ENCODE assay signal across 21 cellular contexts in genomic region chr11:33272338-33273107, GRCh38. TPM values are rescaled to one million over a fixed set of nuclear protein-coding genes. Genes with fewer than 3 reads are reported as not detected.
DNase-seq lines count a peak whose midpoint lies in the region; ATAC-seq and TF ChIP-seq lines count a peak whose summit lies in the region.
"Had no signal": no experiment of that assay in that cellular context is flagged by ENCODE, and none has a peak within 500 bp of the region (broad histone marks: within the 10 kb centered on the region; RNA-seq: fewer than 3 reads in every experiment).

No MANE protein-coding gene starts in this region.

- intact Hi-C loops in left cardiac atrium (cut with DNase I), result no loop called here
- intact Hi-C loops in mucosa of descending colon (cut with DNase I, micrococcal nuclease), result no loop called here

- H3K79me2 ChIP-seq in trophoblast cell (ENCODE audit: control insufficient read depth, insufficient read depth, low read length, poor library complexity) (peaks cover 5% of the 10 kb centered on the region), Karpas-422 (ENCODE audit: low read length) (peaks cover 98% of the 10 kb centered on the region)

- no peak overlapping the region for H3K9ac ChIP-seq in endodermal cell (ENCODE audit: extremely low read depth, low read length, poor library complexity, severe bottlenecking)
- no peak overlapping the region for H3K9ac ChIP-seq in trophoblast cell (ENCODE audit: low read length)
- no peak overlapping the region for H3K9ac ChIP-seq in Karpas-422 (ENCODE audit: low read length)

- H3K4me3 ChIP-seq in cardiac muscle cell, result no peak overlapping the region
- H3K4me3 ChIP-seq in endodermal cell (ENCODE audit: low read length), result no peak overlapping the region
- no peak overlapping the region for H3K4me3 ChIP-seq in trophoblast cell (ENCODE audit: low read depth, low read length)
- no peak overlapping the region for H3K4me3 ChIP-seq in Karpas-422 (ENCODE audit: low read length)
- no peak overlapping the region for H3K4me3 ChIP-seq in mucosa of descending colon
- H3K4me3 ChIP-seq: SJCRH30 had no signal

- H3K36me3 Mint-ChIP-seq in T-helper 17 cell (ENCODE audit: low read depth) (peaks cover 3% of the 10 kb centered on the region), endodermal cell (ENCODE audit: low read depth) (no peaks in the 10 kb centered on the region)

- peak overlapping the region; percentile 79 for H3K4ac ChIP-seq in trophoblast cell (ENCODE audit: low read depth, low read length)

- H4K12ac ChIP-seq in trophoblast cell (ENCODE audit: low read depth, low read length), result no peak overlapping the region

- H3K4me1 Mint-ChIP-seq in T-helper 17 cell (peaks cover 24% of the 10 kb centered on the region), endodermal cell (peaks cover 3% of the 10 kb centered on the region)

- no peaks in the 10 kb centered on the region for H3K9me3 Mint-ChIP-seq in endodermal cell

- no peak for ATAC-seq in left cardiac atrium
- no peak for ATAC-seq in T-helper 17 cell
- ATAC-seq in mucosa of descending colon, result no peak

- no peak overlapping the region for H2AK5ac ChIP-seq in trophoblast cell (ENCODE audit: low read length)

- H3K18ac ChIP-seq in trophoblast cell (ENCODE audit: low read length), result no peak overlapping the region

- no peaks in the 10 kb centered on the region for H3K27me3 Mint-ChIP-seq in T-helper 17 cell
- H3K27me3 Mint-ChIP-seq in endodermal cell (ENCODE audit: insufficient read depth), result no peaks in the 10 kb centered on the region
- H3K27me3 Mint-ChIP-seq: B cell had no signal

- H3K27me3 ChIP-seq in cardiac muscle cell, result no peaks in the 10 kb centered on the region
- no peaks in the 10 kb centered on the region for H3K27me3 ChIP-seq in endodermal cell (ENCODE audit: control insufficient read depth, insufficient read depth, low read length, poor library complexity, severe bottlenecking)
- H3K27me3 ChIP-seq in trophoblast cell (ENCODE audit: insufficient read depth, low read length), result no peaks in the 10 kb centered on the region
- H3K27me3 ChIP-seq in Karpas-422 (ENCODE audit: low read length), result no peaks in the 10 kb centered on the region
- H3K27me3 ChIP-seq: SJCRH30 had no signal

- H3K4me2 ChIP-seq in trophoblast cell (ENCODE audit: low read length) (no peak overlapping the region), Karpas-422 (ENCODE audit: low read depth, low read length, poor library complexity, severe bottlenecking) (no peak overlapping the region)

- no peak overlapping the region for H4K91ac ChIP-seq in trophoblast cell (ENCODE audit: low read depth, low read length)

- H2BK120ac ChIP-seq in trophoblast cell (ENCODE audit: insufficient read depth, low read length, poor library complexity), result no peak overlapping the region

- no peak overlapping the region for H4K8ac ChIP-seq in trophoblast cell (ENCODE audit: low read depth, low read length)

- H3K4me1 ChIP-seq in cardiac muscle cell (ENCODE audit: low read depth), result peaks cover 35% of the 10 kb centered on the region
- H3K4me1 ChIP-seq in endodermal cell (ENCODE audit: control insufficient read depth, insufficient read depth, low read length), result no peaks in the 10 kb centered on the region
- no peaks in the 10 kb centered on the region for H3K4me1 ChIP-seq in trophoblast cell (ENCODE audit: control insufficient read depth in 1 of 2, insufficient read depth in 2 of 2, low read length in 2 of 2)
- no peaks in the 10 kb centered on the region for H3K4me1 ChIP-seq in Karpas-422 (ENCODE audit: low read length)
- H3K4me1 ChIP-seq in mucosa of descending colon (ENCODE audit: low read depth), result peaks cover 29% of the 10 kb centered on the region
- H3K4me1 ChIP-seq: SJCRH30 had no signal

- TF ChIP-seq CTCF in cardiac muscle cell (IDR thresholded peaks at IDR 0.05; ENCODE audit: low read depth, low read length) (no peak), endodermal cell (conservative IDR thresholded peaks at IDR 0.05) (no peak), mucosa of descending colon (IDR thresholded peaks at IDR 0.05) (no peak)

- no peak overlapping the region for H3K14ac ChIP-seq in trophoblast cell (ENCODE audit: low read length)

- 92 to 95% methylated on average over 6 to 11 of the region's 13 CpGs for WGBS in endodermal cell (ENCODE audit: insufficient coverage in 1 of 2, insufficient read length in 1 of 2), 2 experiments
- no CpG with 5 or more reads among the region's 13 CpGs for WGBS in trophoblast cell (ENCODE audit: extremely low coverage, insufficient coverage, insufficient read length)

- DNase-seq in cardiac muscle cell (ENCODE audit: low read depth in 1 of 2, low spot score in 1 of 2), result no peak
- no peak for DNase-seq in left cardiac atrium
- DNase-seq in T-helper 17 cell, result no peak
- DNase-seq in endodermal cell, result no peak
- no peak for DNase-seq in trophoblast cell
- no peak for DNase-seq in Karpas-422
- no peak for DNase-seq in mucosa of descending colon
- DNase-seq in amygdala (lab: John Stamatoyannopoulos, UW), result no peak
- DNase-seq: HCEC 1CT, Kasumi-1, NCI-H1092 treated with DMSO at 0.1 percent for 48 hours, NCI-H1436, NCI-H187 treated with DMSO at 0.1 percent for 48 hours, NCI-H2171 treated with DMSO at 0.1 percent for 48 hours, NCI-H446, NCI-H524 treated with DMSO at 0.1 percent for 48 hours, NCI-H774, SJCRH30 had no signal

- no peak overlapping the region for H3K23ac ChIP-seq in trophoblast cell (ENCODE audit: low read length)

- H3K27ac Mint-ChIP-seq in T-helper 17 cell (peak overlapping the region; percentile 8), endodermal cell (peak overlapping the region; percentile 64)
- H3K27ac Mint-ChIP-seq: B cell had no signal

- H3K79me1 ChIP-seq in trophoblast cell (ENCODE audit: low read length), result no peaks in the 10 kb centered on the region

- H3K4me3 Mint-ChIP-seq in T-helper 17 cell, result peak overlapping the region; percentile 60
- no peak overlapping the region for H3K4me3 Mint-ChIP-seq in endodermal cell
- H3K4me3 Mint-ChIP-seq: B cell had no signal

- H4K20me1 ChIP-seq in Karpas-422 (ENCODE audit: insufficient read depth, low read depth, low read length), result 0 out of 2 replicates have a peak, but pooled peaks cover 3% of the 10 kb centered on the region

- peak overlapping the region; percentile 17 for H3K27ac ChIP-seq in cardiac muscle cell
- no peak overlapping the region for H3K27ac ChIP-seq in endodermal cell (ENCODE audit: low read depth, low read length)
- no peak overlapping the region for H3K27ac ChIP-seq in trophoblast cell (ENCODE audit: low read depth, low read length)
- no peak overlapping the region for H3K27ac ChIP-seq in Karpas-422 (ENCODE audit: low read length)
- H3K27ac ChIP-seq: 22Rv1, C4-2B, SJCRH30 had no signal

- no peak overlapping the region for H2BK5ac ChIP-seq in trophoblast cell (ENCODE audit: low read depth, low read length, poor library complexity)

- H2AFZ ChIP-seq in trophoblast cell (ENCODE audit: insufficient read depth, low read length, poor library complexity) (no peak overlapping the region), Karpas-422 (ENCODE audit: low read length) (no peak overlapping the region)

- H3K9me2 ChIP-seq in Karpas-422 (replicated peaks; ENCODE audit: insufficient read depth, low read length), result no peaks in the 10 kb centered on the region

- H2BK12ac ChIP-seq in trophoblast cell (ENCODE audit: low read length), result no peak overlapping the region

- H3K9me3 ChIP-seq in cardiac muscle cell (ENCODE audit: low read depth), result no peaks in the 10 kb centered on the region
- no peaks in the 10 kb centered on the region for H3K9me3 ChIP-seq in T-helper 17 cell (ENCODE audit: control insufficient read depth, low read length, poor library complexity, severe bottlenecking)
- H3K9me3 ChIP-seq in endodermal cell (ENCODE audit: control insufficient read depth, low read length), result no peaks in the 10 kb centered on the region
- no peaks in the 10 kb centered on the region for H3K9me3 ChIP-seq in trophoblast cell (ENCODE audit: insufficient read depth, low read depth, low read length)
- H3K9me3 ChIP-seq in Karpas-422 (ENCODE audit: low read length), result no peaks in the 10 kb centered on the region
- H3K9me3 ChIP-seq in mucosa of descending colon, result no peaks in the 10 kb centered on the region
- H3K9me3 ChIP-seq: SJCRH30 had no signal

- H3K36me3 ChIP-seq in cardiac muscle cell, result no peaks in the 10 kb centered on the region
- no peaks in the 10 kb centered on the region for H3K36me3 ChIP-seq in endodermal cell (ENCODE audit: control insufficient read depth, insufficient read depth, low read length)
- no peaks in the 10 kb centered on the region for H3K36me3 ChIP-seq in trophoblast cell (ENCODE audit: control insufficient read depth in 1 of 2, insufficient read depth in 2 of 2, low read length in 2 of 2)
- no peaks in the 10 kb centered on the region for H3K36me3 ChIP-seq in Karpas-422 (ENCODE audit: insufficient read depth, low read length)
- H3K36me3 ChIP-seq in mucosa of descending colon (ENCODE audit: low read depth), result no peaks in the 10 kb centered on the region
- H3K36me3 ChIP-seq: SJCRH30 had no signal

RNA-seq across cellular contexts. Expression of gene HIPK3, which starts 15.3 kb away (rescaled TPM):
- total RNA-seq in cardiac muscle cell (134 and 179 TPM in 2 replicates), left cardiac atrium (100 to 1,000 TPM; 202 to 226 TPM), T-helper 17 cell (10 to 100 TPM; 59.7 to 64.1 TPM), endodermal cell (10 to 100 TPM; 31.6 to 33.2 TPM), mucosa of descending colon (100 to 1,000 TPM in 1 of 3 donors, 10 to 100 TPM in 2; 67.0 to 254 (median 69.7) TPM)
- polyA plus RNA-seq in cardiac muscle cell, result 56.6 and 106 TPM in 2 replicates
- polyA plus RNA-seq in endodermal cell (2013, experiment 1 of 2), result 10.5 TPM
- 12.0 TPM for polyA plus RNA-seq in endodermal cell (2013, experiment 2 of 2)
- polyA plus RNA-seq in trophoblast cell (2013), result 18.8 and 19.0 TPM in 2 replicates
- total RNA-seq in Karpas-422 (2014; rRNA removed; shearing (Covaris generic); ENCODE audit: low replicate concordance), result 35.8 and 67.0 TPM in 2 replicates
